8 cellular contexts compared by ENCODE assay signal in the genomic region with DNA sequence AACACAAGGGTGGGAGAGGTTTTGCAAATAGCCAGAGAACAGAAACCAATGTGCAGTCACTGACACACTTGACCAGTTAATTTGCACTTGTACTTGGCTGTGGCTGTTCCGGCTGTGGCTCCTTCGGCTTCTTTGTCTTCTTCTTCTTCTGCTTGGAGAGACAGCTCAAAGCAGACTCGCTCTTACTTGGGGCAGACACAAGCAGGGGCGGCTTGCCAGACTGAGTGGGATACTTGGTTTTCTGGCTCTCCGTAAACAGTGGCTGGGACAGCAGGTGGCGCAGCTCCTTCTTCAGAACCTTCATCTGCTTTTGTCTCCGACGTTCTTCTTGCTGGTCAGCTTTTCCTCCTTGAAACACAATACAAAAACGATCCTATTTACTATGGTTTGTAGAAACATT. TPM values are rescaled to one million over a fixed set of nuclear protein-coding genes. Genes with fewer than 3 reads are reported as not detected.
A peak's percentile ranks its signal among the peaks of the same experiment; 100 is the strongest.
DNase-seq lines count a peak whose midpoint lies in the region; ATAC-seq and TF ChIP-seq lines count a peak whose summit lies in the region.

No MANE protein-coding gene starts in this region.

- no peak for TF ChIP-seq CTCF in lung (IDR thresholded peaks at IDR 0.05; ENCODE audit: control extremely low read depth, extremely low read depth)

- no peaks in the 10 kb centered on the region for H3K4me1 ChIP-seq in lung (ENCODE audit: control insufficient read depth in 2 of 2, insufficient read depth in 2 of 2, low read length in 2 of 2)
- no peaks in the 10 kb centered on the region for H3K4me1 ChIP-seq in effector memory CD4-positive, alpha-beta T cell (ENCODE audit: control insufficient read depth, insufficient read depth, low read length, poor library complexity, severe bottlenecking)

- H3K4me3 ChIP-seq in lung: no peak overlapping the region
- H3K4me3 ChIP-seq in effector memory CD4-positive, alpha-beta T cell (ENCODE audit: insufficient read depth, low read depth, low read length, poor library complexity, severe bottlenecking): no peak overlapping the region

- H3K27ac ChIP-seq in lung (ENCODE audit: low read depth in 1 of 2, low read length in 1 of 2): no peak overlapping the region
- no peak overlapping the region for H3K27ac ChIP-seq in effector memory CD4-positive, alpha-beta T cell (ENCODE audit: insufficient read depth, low read length, poor library complexity, severe bottlenecking)

- H3K36me3 ChIP-seq in lung (ENCODE audit: control insufficient read depth in 2 of 2, insufficient read depth in 2 of 2, low read length in 2 of 2): peaks cover 43 to 77% of the 10 kb centered on the region in 2 donors
- H3K36me3 ChIP-seq in effector memory CD4-positive, alpha-beta T cell (ENCODE audit: control insufficient read depth, insufficient read depth, low read length): peaks cover 95% of the 10 kb centered on the region

- no peaks in the 10 kb centered on the region for H3K27me3 ChIP-seq in lung (ENCODE audit: control insufficient read depth, insufficient read depth)
- no peaks in the 10 kb centered on the region for H3K27me3 ChIP-seq in effector memory CD4-positive, alpha-beta T cell (replicated peaks; ENCODE audit: control insufficient read depth, insufficient read depth, low read length, poor library complexity, severe bottlenecking)

- no peak for ATAC-seq in lung (ENCODE audit: insufficient read depth, low FRiP score)

- TF ChIP-seq EP300 in Ishikawa (IDR thresholded peaks at IDR 0.05; ENCODE audit: borderline replicate concordance): no peak

- H3K9me3 ChIP-seq in lung (ENCODE audit: control insufficient read depth in 2 of 2, insufficient read depth in 1 of 2, low read length in 1 of 2): no peaks in the 10 kb centered on the region
- H3K9me3 ChIP-seq in effector memory CD4-positive, alpha-beta T cell (ENCODE audit: control insufficient read depth, low read length): no peaks in the 10 kb centered on the region

- DNase-seq in AG08396 (ENCODE audit: low spot score): peak; percentile 27
- DNase-seq in cerebellar cortex (ENCODE audit: low spot score): peak; percentile 64
- peak; percentile 27 for DNase-seq in lung (ENCODE audit: low spot score)
- no peak for DNase-seq in effector memory CD4-positive, alpha-beta T cell
- no peak for DNase-seq in SKM-1 (lab: John Stamatoyannopoulos, UW; ENCODE audit: unreplicated experiment)
- DNase-seq in OCI-M1 (lab: John Stamatoyannopoulos, UW): no peak
- DNase-seq in NOMO-1 treated with dmso at 0.1 percent for 144 hours (lab: John Stamatoyannopoulos, UW; ENCODE audit: unreplicated experiment): no peak

- 70 to 76% methylated on average over 9 of the region's 9 CpGs for WGBS in lung, 2 donors

- 0 out of 2 replicates have a peak, but pooled peaks have one; percentile 11 for TF ChIP-seq RAD21 in Ishikawa (IDR thresholded peaks at IDR 0.05; ENCODE audit: low read depth)

TF ChIP-seq in Ishikawa, 13 proteins besides CTCF, POLR2A, EP300 and RAD21:
- TF ChIP-seq TCF12 (IDR thresholded peaks at IDR 0.05; ENCODE audit: low read depth): no peak

RNA-seq across cellular contexts. Expression of gene OTUB2, which starts 25.0 kb away (rescaled TPM):
- 1 to 10 TPM; 2.1 to 2.2 TPM for total RNA-seq in lung
- polyA plus RNA-seq in lung: under 1 TPM; 0.31 to 0.98 TPM

RNA-seq across cellular contexts. Expression of gene DDX24, which starts 29.9 kb away (rescaled TPM):
- total RNA-seq in lung: 100 to 1,000 TPM; 116 to 138 TPM
- polyA plus RNA-seq in lung: 10 to 100 TPM; 78.4 to 98.9 TPM

RNA-seq across cellular contexts. Expression of gene IFI27L1, which starts 30.0 kb away (rescaled TPM):
- 10 to 100 TPM; 14.6 to 23.0 TPM for total RNA-seq in lung
- polyA plus RNA-seq in lung: 10 to 100 TPM; 16.7 to 41.5 TPM

RNA-seq across cellular contexts. Expression of gene CCDC197, which starts 54.0 kb away (rescaled TPM):
- not detected for total RNA-seq in lung
- polyA plus RNA-seq in lung: not detected

RNA-seq across cellular contexts. Expression of gene IFI27, which starts 59.4 kb away (rescaled TPM):
- total RNA-seq in lung: 100 to 1,000 TPM in 1 of 2 donors, 10 to 100 TPM in 1; 94.1 to 308 TPM
- 100 to 1,000 TPM; 447 to 883 TPM for polyA plus RNA-seq in lung

Comparison
In these comparisons a context has a peak if more than half of its experiments do, and no peak if none do; other contexts are left out.
1. DNase-seq: peak in AG08396 (single experiment), cerebellar cortex (single experiment) and lung (single experiment); none in effector memory CD4-positive, alpha-beta T cell (0 of 3), SKM-1 (single experiment), OCI-M1 (single experiment) and NOMO-1 treated with dmso at 0.1 percent for 144 hours (single experiment).